9 cellular contexts compared by ENCODE assay signal in genomic region chr3:50260027-50260941, GRCh38. TPM values are rescaled to one million over a fixed set of nuclear protein-coding genes. Genes with fewer than 3 reads are reported as not detected.
DNase-seq lines count a peak whose midpoint lies in the region; ATAC-seq and TF ChIP-seq lines count a peak whose summit lies in the region.
"Had no signal": no experiment of that assay in that cellular context is flagged by ENCODE, and none has a peak within 500 bp of the region (broad histone marks: within the 10 kb centered on the region; RNA-seq: fewer than 3 reads in every experiment).

No MANE protein-coding gene starts in this region.

- WGBS in lower leg skin, 2 donors, result 3 to 5% methylated on average over 32 to 41 of the region's 70 CpGs

- POLR2A ChIA-PET in AG04450 (lab: Yijun Ruan, JAX), result interaction anchor here (0.5 to 1.3 kb wide), 5 partner anchors 9 to 353 kb away, joined by 3 to 9 read pairs (median 4); partner anchors contain the start of genes GNAI2 and SEMA3B

- intact Hi-C loops in lower leg skin (cut with DNase I; ENCODE audit: low total_unique reads), result no loop called here

- CTCF ChIA-PET in AG04450 (lab: Charles Lee), result interaction anchor here (0.6 to 4.8 kb wide), 20 partner anchors 9 to 110 kb away, joined by 3 to 35 read pairs (median 4); partner anchors contain the start of genes GNAI2, HYAL2, LSMEM2 and SEMA3B

- H3K4me3 ChIP-seq in AG04450 (ENCODE audit: low read depth, low read length) (peak overlapping the region; percentile 56), lower leg skin (ENCODE audit: low read depth, poor library complexity, severe bottlenecking) (no peak overlapping the region)

- DNase-seq in AG04450 (ENCODE audit: low read depth, low spot score) (no peak), NCI-H526 (lab: John Stamatoyannopoulos, UW) (peak; percentile 67 to 93), dermis blood vessel endothelial cell (peak; percentile 96), lower leg skin (ENCODE audit: low spot score in 2 of 2) (peak; percentile 88 to 99)
- peak; percentile 53 to 75 for DNase-seq in activated CD4-positive, alpha-beta T cell treated with anti-CD3 and anti-CD28 coated beads, Interleukin-2, amount 50 U/mL, for 24 hours (ENCODE audit: low read depth in 1 of 2, low spot score in 1 of 2)
- DNase-seq in stimulated activated CD4-positive, alpha-beta T cell treated with anti-CD3 and anti-CD28 coated beads, Interleukin-4, amount 100 ng/mL, for 4 hours, result peak; percentile 72 to 83

- TF ChIP-seq CTCF in AG04450 (IDR thresholded peaks at IDR 0.05; ENCODE audit: low read depth, low read length) (peak; percentile 81), lower leg skin (IDR thresholded peaks at IDR 0.05) (peak in 1 of 3 donors; percentile 90)

- peak; percentile 20 for TF ChIP-seq POLR2A in GM18526 (IDR thresholded peaks at IDR 0.05; ENCODE audit: extremely low read depth, insufficient read length)
- no peak for TF ChIP-seq POLR2A in lower leg skin (IDR thresholded peaks at IDR 0.05)

- H3K27me3 ChIP-seq in AG04450 (ENCODE audit: control insufficient read depth, insufficient read depth, low read length), result no peaks in the 10 kb centered on the region

- peak overlapping the region; percentile 89 for H3K27ac ChIP-seq in AG04450 (ENCODE audit: low read depth, low read length)

- H3K9me3 ChIP-seq in AG04450 (ENCODE audit: control insufficient read depth, insufficient read depth, low read length), result no peaks in the 10 kb centered on the region; the same call in 1 of the 2 replicates

- ATAC-seq in HG03095 (IDR thresholded peaks at IDR 0.05; ENCODE audit: unreplicated experiment), result peak; percentile 78

RNA-seq across cellular contexts. Expression of gene SEMA3B, which starts 8.7 kb away (rescaled TPM):
- 22.0 and 24.7 TPM in 2 replicates for polyA plus RNA-seq in AG04450 (2011; rRNA removed)
- polyA minus RNA-seq in AG04450 (2011; rRNA and poly(A)+ RNA removed), result 9.9 and 14.3 TPM in 2 replicates
- total RNA-seq in dermis blood vessel endothelial cell, result 0.51 and 1.4 TPM in 2 replicates
- total RNA-seq in lower leg skin, result 1 to 10 TPM; 1.1 to 7.2 (median 3.3) TPM

RNA-seq across cellular contexts. Expression of gene LSMEM2, which starts 18.6 kb away (rescaled TPM):
- not detected in 2 replicates for polyA plus RNA-seq in AG04450 (2011; rRNA removed)
- polyA minus RNA-seq in AG04450 (2011; rRNA and poly(A)+ RNA removed), result not detected in 2 replicates
- total RNA-seq in dermis blood vessel endothelial cell, result not detected in 2 replicates
- total RNA-seq in lower leg skin, result under 1 TPM in 2 of 4 donors, not detected in 2; 0.37 to 0.62 TPM
- total RNA-seq: activated CD8-positive, alpha-beta memory T cell treated with anti-CD3 and anti-CD28 coated beads for 36 hours had no signal

RNA-seq across cellular contexts. Expression of gene GNAI2, which starts 24.3 kb away (rescaled TPM):
- 603 and 661 TPM in 2 replicates for polyA plus RNA-seq in AG04450 (2011; rRNA removed)
- polyA minus RNA-seq in AG04450 (2011; rRNA and poly(A)+ RNA removed), result 528 and 617 TPM in 2 replicates
- total RNA-seq in dermis blood vessel endothelial cell (624 and 776 TPM in 2 replicates), lower leg skin (100 to 1,000 TPM in 1 of 4 donors, 10 to 100 TPM in 3; 56.5 to 123 (median 74.8) TPM)

RNA-seq across cellular contexts. Expression of gene IFRD2, which starts 31.9 kb away (rescaled TPM):
- polyA plus RNA-seq in AG04450 (2011; rRNA removed), result 19.3 and 20.6 TPM in 2 replicates
- 12.0 and 12.7 TPM in 2 replicates for polyA minus RNA-seq in AG04450 (2011; rRNA and poly(A)+ RNA removed)
- total RNA-seq in dermis blood vessel endothelial cell (92.2 and 113 TPM in 2 replicates), lower leg skin (10 to 100 TPM; 32.9 to 69.0 (median 39.8) TPM)

RNA-seq across cellular contexts. Expression of gene HYAL3, which starts 38.9 kb away (rescaled TPM):
- polyA plus RNA-seq in AG04450 (2011; rRNA removed), result 3.0 and 4.7 TPM in 2 replicates
- 3.1 and 4.0 TPM in 2 replicates for polyA minus RNA-seq in AG04450 (2011; rRNA and poly(A)+ RNA removed)
- total RNA-seq in dermis blood vessel endothelial cell (24.0 and 28.1 TPM in 2 replicates), lower leg skin (1 to 10 TPM; 1.9 to 4.1 (median 2.6) TPM)
